14 cellular contexts compared by ENCODE assay signal in genomic region chr4:3836802-3837601, GRCh38.
DNase-seq lines count a peak whose midpoint lies in the region; ATAC-seq and TF ChIP-seq lines count a peak whose summit lies in the region.
"Had no signal": no experiment of that assay in that cellular context is flagged by ENCODE, and none has a peak within 500 bp of the region (broad histone marks: within the 10 kb centered on the region; RNA-seq: fewer than 3 reads in every experiment).

No MANE protein-coding gene starts in this region.

- no peak overlapping the region for H4K91ac ChIP-seq in H9 (ENCODE audit: insufficient read length, low read depth, low read length)

- no peaks in the 10 kb centered on the region for H3K4me1 Mint-ChIP-seq in MCF 10A (ENCODE audit: insufficient read depth, unreplicated experiment)
- H3K4me1 Mint-ChIP-seq in H9 = peaks cover 23 to 45% of the 10 kb centered on the region in 2 experiments
- H3K4me1 Mint-ChIP-seq in activated CD4-positive, alpha-beta T cell treated with anti-CD3 and anti-CD28 coated beads, Interleukin-2, amount 10 ng/mL, durations not matched to agents 7 days and 5 days = no peaks in the 10 kb centered on the region
- peaks cover 48% of the 10 kb centered on the region for H3K4me1 Mint-ChIP-seq in nephron progenitor cell
- H3K4me1 Mint-ChIP-seq: CD14-positive monocyte had no signal

- in situ Hi-C loops in mammary epithelial cell (cut with MboI; ENCODE audit: low sequenced_read_pairs in 2 of 2) = no loop called here

- H4K20me1 ChIP-seq in mammary epithelial cell (ENCODE audit: insufficient read depth, low read length) (no peaks in the 10 kb centered on the region), H9 (ENCODE audit: control insufficient read depth, insufficient read depth, insufficient read length) (no peaks in the 10 kb centered on the region)

- H3K79me2 ChIP-seq in mammary epithelial cell (ENCODE audit: insufficient read depth, low read length) (no peaks in the 10 kb centered on the region), H9 (ENCODE audit: insufficient read depth, low read length) (no peaks in the 10 kb centered on the region)

- POLR2A ChIA-PET in MCF 10A (lab: Yijun Ruan, JAX) = no interaction called here
- POLR2A ChIA-PET in activated CD4-positive, alpha-beta T cell treated with anti-CD3 and anti-CD28 coated beads, Interleukin-2, amount 10 ng/mL, durations not matched to agents 7 days and 5 days (lab: Charles Lee) = no interaction called here

- H4K8ac ChIP-seq in H9 (replicated peaks; ENCODE audit: insufficient read length, low read depth, low read length) = no peak overlapping the region

- no peaks in the 10 kb centered on the region for H3K23me2 ChIP-seq in H9 (ENCODE audit: insufficient read length, low read depth, low read length, poor library complexity, severe bottlenecking)

- no peak for TF ChIP-seq POLR2A in esophagus squamous epithelium (IDR thresholded peaks at IDR 0.05)

- TF ChIP-seq CTCF in MCF 10A (IDR thresholded peaks at IDR 0.05; ENCODE audit: unreplicated experiment) (no peak), mammary epithelial cell (conservative IDR thresholded peaks at IDR 0.05 in 1 of 2, IDR thresholded peaks at IDR 0.05 in 1 of 2; ENCODE audit: extremely low read depth in 1 of 2, insufficient read depth in 1 of 2, low read depth in 1 of 2, low read length in 2 of 2) (no peak), H9 (conservative IDR thresholded peaks at IDR 0.05) (no peak), nephron progenitor cell (IDR thresholded peaks at IDR 0.05) (no peak), esophagus squamous epithelium (IDR thresholded peaks at IDR 0.05) (no peak)

- H2AK5ac ChIP-seq in H9 (ENCODE audit: insufficient read length, low read length) = no peak overlapping the region

- no peak overlapping the region for H3K23ac ChIP-seq in H9 (ENCODE audit: insufficient read length, low read depth, low read length)

- H3K4me3 Mint-ChIP-seq in MCF 10A (ENCODE audit: unreplicated experiment) (no peak overlapping the region), H9 (0 out of 5 replicates have a peak overlapping the region, but pooled peaks of 1 of the 2 experiments have one; percentile 10), nephron progenitor cell (no peak overlapping the region)
- H3K4me3 Mint-ChIP-seq in activated CD4-positive, alpha-beta T cell treated with anti-CD3 and anti-CD28 coated beads, Interleukin-2, amount 10 ng/mL, durations not matched to agents 7 days and 5 days = no peak overlapping the region

- H2BK12ac ChIP-seq in H9 (ENCODE audit: insufficient read length, low read depth, low read length) = no peak overlapping the region

- H3K4me2 ChIP-seq in mammary epithelial cell (ENCODE audit: insufficient read depth, low read depth, low read length) (no peak overlapping the region), H9 (ENCODE audit: insufficient read depth, insufficient read length, low read length) (no peak overlapping the region)

- H3K9me3 Mint-ChIP-seq in MCF 10A (ENCODE audit: unreplicated experiment) = no peaks in the 10 kb centered on the region
- peaks cover 0 to 13% of the 10 kb centered on the region in 2 experiments; a peak in 2 of 5 replicates for H3K9me3 Mint-ChIP-seq in H9
- H3K9me3 Mint-ChIP-seq in activated CD4-positive, alpha-beta T cell treated with anti-CD3 and anti-CD28 coated beads, Interleukin-2, amount 10 ng/mL, durations not matched to agents 7 days and 5 days = peaks cover 4% of the 10 kb centered on the region
- H3K9me3 Mint-ChIP-seq in nephron progenitor cell = peaks cover 3% of the 10 kb centered on the region

- CTCF ChIA-PET in MCF 10A (lab: Yijun Ruan, JAX) = no interaction called here
- CTCF ChIA-PET in mammary epithelial cell (lab: Charles Lee; ENCODE audit: low non-redundant PET) = no interaction called here
- CTCF ChIA-PET in activated CD4-positive, alpha-beta T cell treated with anti-CD3 and anti-CD28 coated beads, Interleukin-2, amount 10 ng/mL, durations not matched to agents 7 days and 5 days (lab: Charles Lee) = interaction anchor here (1.8 kb wide), 1 partner anchor 8 kb away, joined by 5 read pairs; no protein-coding TSS in a partner anchor

- H3K4me3 ChIP-seq in mammary epithelial cell (replicated peaks in 1 of 3; ENCODE audit: insufficient read depth in 1 of 3, low read depth in 2 of 3, low read length in 3 of 3) = no peak overlapping the region
- no peak overlapping the region for H3K4me3 ChIP-seq in esophagus squamous epithelium
- H3K4me3 ChIP-seq: cardiac muscle cell, SJSA1 had no signal

- H4K5ac ChIP-seq in H9 (ENCODE audit: insufficient read length, low read depth, low read length) = no peak overlapping the region

- no peaks in the 10 kb centered on the region for H3K79me1 ChIP-seq in H9 (ENCODE audit: insufficient read depth, low read depth, low read length, poor library complexity, severe bottlenecking)

- H2BK20ac ChIP-seq in H9 (ENCODE audit: low read depth, low read length, poor library complexity, severe bottlenecking) = no peak overlapping the region

- H3K27me3 Mint-ChIP-seq in MCF 10A (ENCODE audit: insufficient read depth, unreplicated experiment) (peaks cover 58% of the 10 kb centered on the region), H9 (ENCODE audit: low read depth) (peaks cover 59% of the 10 kb centered on the region), nephron progenitor cell (ENCODE audit: low read depth, poor library complexity) (peaks cover 18% of the 10 kb centered on the region)
- H3K27me3 Mint-ChIP-seq in activated CD4-positive, alpha-beta T cell treated with anti-CD3 and anti-CD28 coated beads, Interleukin-2, amount 10 ng/mL, durations not matched to agents 7 days and 5 days = peaks cover 9% of the 10 kb centered on the region

- BruUV-seq in MCF 10A (replicated peaks; lab: Mats Ljungman, UMichigan) (no TSS peak), mammary epithelial cell (replicated peaks; lab: Mats Ljungman, UMichigan) (no TSS peak)

- H3K9me3 ChIP-seq in mammary epithelial cell (replicated peaks; ENCODE audit: insufficient read depth, low read length) (no peaks in the 10 kb centered on the region), H9 (ENCODE audit: control insufficient read depth, low read depth, low read length) (no peaks in the 10 kb centered on the region), esophagus squamous epithelium (no peaks in the 10 kb centered on the region)
- H3K9me3 ChIP-seq: SJSA1 had no signal

- H3T11ph ChIP-seq in H9 (ENCODE audit: low read length) = no peak overlapping the region

- H3K4me1 ChIP-seq in mammary epithelial cell (ENCODE audit: insufficient read depth, low read length) (no peaks in the 10 kb centered on the region), H9 (ENCODE audit: insufficient read depth, low read length) (peaks cover 5% of the 10 kb centered on the region; the same call in 1 of the 2 replicates), esophagus squamous epithelium (no peaks in the 10 kb centered on the region)
- H3K4me1 ChIP-seq: SJSA1 had no signal

- H3K36me3 ChIP-seq in mammary epithelial cell (ENCODE audit: insufficient read depth, low read length) = no peaks in the 10 kb centered on the region
- no peaks in the 10 kb centered on the region for H3K36me3 ChIP-seq in esophagus squamous epithelium
- H3K36me3 ChIP-seq: cardiac muscle cell, SJSA1 had no signal

- peak; percentile 8 for DNase-seq in MCF 10A (ENCODE audit: unreplicated experiment)
- no peak for DNase-seq in mammary epithelial cell
- DNase-seq in H9 = peak; percentile 73
- DNase-seq in activated CD4-positive, alpha-beta T cell treated with anti-CD3 and anti-CD28 coated beads, Interleukin-2, amount 10 ng/mL, durations not matched to agents 7 days and 5 days = no peak
- peak; percentile 62 for DNase-seq in nephron progenitor cell
- DNase-seq in cerebellar cortex (ENCODE audit: low spot score) = no peak
- DNase-seq in esophagus squamous epithelium (lab: John Stamatoyannopoulos, UW) = no peak
- DNase-seq: activated gamma-delta T cell, NCI-H1694 had no signal

- H3K18ac ChIP-seq in H9 (ENCODE audit: insufficient read length, low read depth, low read length) = no peak overlapping the region

- no peak overlapping the region for H3K4ac ChIP-seq in H9 (ENCODE audit: low read depth, low read length)

- H3K27ac Mint-ChIP-seq in MCF 10A (ENCODE audit: low read depth, unreplicated experiment) = no peak overlapping the region
- H3K27ac Mint-ChIP-seq in H9 = peak overlapping the region in 1 of 3 experiments; percentile 58; a peak in 1 of 7 replicates
- H3K27ac Mint-ChIP-seq in activated CD4-positive, alpha-beta T cell treated with anti-CD3 and anti-CD28 coated beads, Interleukin-2, amount 10 ng/mL, durations not matched to agents 7 days and 5 days = peak overlapping the region; percentile 19
- no peak overlapping the region for H3K27ac Mint-ChIP-seq in nephron progenitor cell
- H3K27ac Mint-ChIP-seq: CD14-positive monocyte, IgD-negative memory B cell had no signal

- no peak overlapping the region for H2BK5ac ChIP-seq in H9 (ENCODE audit: insufficient read length, low read length)

- 65% methylated on average over 4 of the region's 12 CpGs for WGBS in mammary epithelial cell (ENCODE audit: low coverage, missing lambda C conversion rate)
- WGBS in H9 (ENCODE audit: extremely low coverage, insufficient read length, low lambda C conversion rate) = no CpG with 5 or more reads among the region's 12 CpGs
- 43 to 49% methylated on average over 12 of the region's 12 CpGs for WGBS in esophagus squamous epithelium, 2 donors

- intact Hi-C loops in MCF 10A (cut with micrococcal nuclease) = no loop called here
- intact Hi-C loops in mammary epithelial cell (cut with micrococcal nuclease) = no loop called here
- intact Hi-C loops in esophagus squamous epithelium (cut with DNase I) = no loop called here

- no peak overlapping the region for H3K27ac ChIP-seq in mammary epithelial cell (ENCODE audit: insufficient read depth, low read depth, low read length)
- no peak overlapping the region for H3K27ac ChIP-seq in H9 (ENCODE audit: insufficient read length, low read depth, low read length)
- no peak overlapping the region for H3K27ac ChIP-seq in esophagus squamous epithelium
- H3K27ac ChIP-seq: cardiac muscle cell, SJSA1 had no signal

- H3K36me3 Mint-ChIP-seq in MCF 10A (ENCODE audit: insufficient read depth, unreplicated experiment) (no peaks in the 10 kb centered on the region), H9 (ENCODE audit: insufficient read depth in 1 of 3, low read depth in 3 of 3) (peaks cover 0 to 7% (median 6%) of the 10 kb centered on the region in 3 experiments; a peak in 3 of 7 replicates), nephron progenitor cell (ENCODE audit: low read depth) (no peaks in the 10 kb centered on the region)
- no peaks in the 10 kb centered on the region for H3K36me3 Mint-ChIP-seq in activated CD4-positive, alpha-beta T cell treated with anti-CD3 and anti-CD28 coated beads, Interleukin-2, amount 10 ng/mL, durations not matched to agents 7 days and 5 days (ENCODE audit: low read depth)
- H3K36me3 Mint-ChIP-seq: CD14-positive monocyte, IgD-negative memory B cell had no signal

- H2BK120ac ChIP-seq in H9 (ENCODE audit: low read depth, low read length, poor library complexity, severe bottlenecking) = no peak overlapping the region

- dilution Hi-C loops in mammary epithelial cell (cut with HindIII; ENCODE audit: low sequenced_read_pairs) = no loop called here

- H3K9ac ChIP-seq in mammary epithelial cell (ENCODE audit: insufficient read depth, low read length) (no peak overlapping the region), H9 (ENCODE audit: extremely low read depth, insufficient read length, low read length) (no peak overlapping the region)

- H3K14ac ChIP-seq in H9 (ENCODE audit: insufficient read depth, low read length) = no peak overlapping the region

- H3K27me3 ChIP-seq in mammary epithelial cell (ENCODE audit: insufficient read depth, low read length) = no peaks in the 10 kb centered on the region
- no peaks in the 10 kb centered on the region; the same call in 1 of the 2 replicates for H3K27me3 ChIP-seq in H9 (ENCODE audit: insufficient read depth, low read length)
- peaks cover 0 to 82% (median 0%) of the 10 kb centered on the region in 4 donors for H3K27me3 ChIP-seq in esophagus squamous epithelium

- no peak overlapping the region for H2AFZ ChIP-seq in mammary epithelial cell (ENCODE audit: low read depth, low read length)
- no peak overlapping the region for H2AFZ ChIP-seq in H9 (ENCODE audit: low read length)

- no peak overlapping the region for H2BK15ac ChIP-seq in H9 (ENCODE audit: low read depth, low read length)

- H3K56ac ChIP-seq in H9 (ENCODE audit: insufficient read length, low read depth, low read length) = no peak overlapping the region

- no peak for ATAC-seq in HG03097 (IDR thresholded peaks at IDR 0.05; ENCODE audit: low FRiP score, unreplicated experiment)

Comparison
In these comparisons a context has a peak if more than half of its experiments do, and no peak if none do; other contexts are left out.
1. DNase-seq: peak in MCF 10A (single experiment), H9 (single experiment) and nephron progenitor cell (single experiment); none in mammary epithelial cell (single experiment), activated CD4-positive, alpha-beta T cell treated with anti-CD3 and anti-CD28 coated beads, Interleukin-2, amount 10 ng/mL, durations not matched to agents 7 days and 5 days (single experiment), cerebellar cortex (single experiment) and esophagus squamous epithelium (single experiment).